ENCODE assay signal across 8 cellular contexts in the genomic region with DNA sequence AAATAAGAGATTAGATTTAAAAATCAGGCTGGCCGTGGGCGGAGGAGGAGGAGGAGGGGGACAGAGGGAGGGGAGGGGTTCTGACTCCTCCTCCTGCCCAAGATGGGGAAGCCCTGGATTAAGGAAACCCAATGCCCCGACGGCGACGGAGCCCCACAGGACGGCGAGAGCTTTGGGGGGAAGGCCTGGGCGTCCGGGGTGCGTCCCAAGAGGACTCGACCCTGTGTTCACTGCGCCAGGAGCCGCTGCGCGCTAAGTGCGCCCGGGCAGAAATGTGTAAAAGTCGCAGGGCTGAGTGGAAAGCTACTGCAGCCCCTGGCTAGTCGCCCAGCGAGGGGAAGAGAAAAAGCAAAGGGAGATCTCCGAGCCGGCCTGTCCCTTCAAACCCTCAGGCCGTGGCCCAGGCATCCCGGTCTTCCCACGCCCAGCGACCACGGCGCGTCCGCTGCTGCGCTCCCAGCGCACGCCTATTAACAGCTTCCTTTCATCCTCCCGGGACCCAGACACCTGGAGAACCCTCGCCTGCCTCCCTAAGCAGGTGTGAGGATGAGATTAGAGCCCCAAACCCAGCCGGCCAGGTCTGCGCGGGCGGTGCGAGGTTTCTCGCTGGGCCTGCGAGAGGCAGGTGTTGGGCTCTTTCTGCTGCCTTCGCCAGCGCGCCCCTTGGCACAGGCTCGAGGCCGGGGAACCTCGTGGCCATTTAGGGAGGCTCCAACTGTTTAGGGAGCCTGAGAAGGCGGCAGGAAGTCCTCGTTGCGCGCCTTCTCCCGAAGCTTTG. TPM values are rescaled to one million over a fixed set of nuclear protein-coding genes. Genes with fewer than 3 reads are reported as not detected.
DNase-seq lines count a peak whose midpoint lies in the region; ATAC-seq lines count a peak whose summit lies in the region.

No MANE protein-coding gene starts in this region.

- H3K4me3 Mint-ChIP-seq in central memory CD8-positive, alpha-beta T cell, result peak overlapping the region; percentile 97
- peak overlapping the region; percentile 85 to 91 (median 88) for H3K4me3 Mint-ChIP-seq in immature natural killer cell

- H3K9me3 Mint-ChIP-seq in central memory CD8-positive, alpha-beta T cell, result no peaks in the 10 kb centered on the region
- no peaks in the 10 kb centered on the region for H3K9me3 Mint-ChIP-seq in immature natural killer cell

- peak overlapping the region; percentile 91 for H3K27ac ChIP-seq in skeletal muscle tissue (ENCODE audit: low read depth, low read length)

- peak; percentile 15 for DNase-seq in EH (ENCODE audit: low read depth)
- DNase-seq in RPMI8226, result peak; percentile 9
- DNase-seq in central memory CD8-positive, alpha-beta T cell (ENCODE audit: low spot score in 2 of 2), result no peak
- peak in 1 of 3 donors; percentile 10 for DNase-seq in immature natural killer cell
- DNase-seq in globus pallidus (ENCODE audit: low spot score), result no peak

- peak overlapping the region; percentile 72 to 80 (median 80) for H3K9ac ChIP-seq in skeletal muscle tissue (ENCODE audit: low read depth in 1 of 3, low read length in 3 of 3)

- H3K4me3 ChIP-seq in skeletal muscle tissue (ENCODE audit: low read length in 3 of 3), result peak overlapping the region; percentile 56 to 73 (median 69)

- peaks cover 0 to 4% (median 0%) of the 10 kb centered on the region in 3 donors for H3K4me1 ChIP-seq in skeletal muscle tissue (ENCODE audit: control insufficient read depth in 3 of 3, insufficient read depth in 3 of 3, low read length in 3 of 3)

- ATAC-seq in central memory CD8-positive, alpha-beta T cell (replicated peaks; ENCODE audit: extremely low read depth, poor library complexity, severe bottlenecking), result no peak
- ATAC-seq in GM21526 (IDR thresholded peaks at IDR 0.05; ENCODE audit: low FRiP score, unreplicated experiment), result no peak
- ATAC-seq in HG03108 (IDR thresholded peaks at IDR 0.05; ENCODE audit: unreplicated experiment), result no peak

- no peaks in the 10 kb centered on the region for H3K27me3 ChIP-seq in skeletal muscle tissue (ENCODE audit: control insufficient read depth in 3 of 3, insufficient read depth in 3 of 3, low read length in 3 of 3)

- no peaks in the 10 kb centered on the region for H3K9me3 ChIP-seq in skeletal muscle tissue (ENCODE audit: control insufficient read depth in 3 of 3, low read length in 3 of 3)

- H3K36me3 ChIP-seq in skeletal muscle tissue (ENCODE audit: control insufficient read depth in 3 of 3, insufficient read depth in 3 of 3, low read length in 3 of 3), result no peaks in the 10 kb centered on the region

- H3K27me3 Mint-ChIP-seq in central memory CD8-positive, alpha-beta T cell, result no peaks in the 10 kb centered on the region
- H3K27me3 Mint-ChIP-seq in immature natural killer cell (ENCODE audit: low read depth in 3 of 3), result peaks cover 6 to 23% (median 12%) of the 10 kb centered on the region in 3 donors

- peaks cover 13% of the 10 kb centered on the region for H3K4me1 Mint-ChIP-seq in central memory CD8-positive, alpha-beta T cell
- H3K4me1 Mint-ChIP-seq in immature natural killer cell, result peaks cover 20 to 23% of the 10 kb centered on the region in 2 donors

- peaks cover 7% of the 10 kb centered on the region for H3K36me3 Mint-ChIP-seq in central memory CD8-positive, alpha-beta T cell (ENCODE audit: insufficient read depth)
- no peaks in the 10 kb centered on the region for H3K36me3 Mint-ChIP-seq in immature natural killer cell

- H3K27ac Mint-ChIP-seq in central memory CD8-positive, alpha-beta T cell (ENCODE audit: low read depth), result peak overlapping the region; percentile 97
- H3K27ac Mint-ChIP-seq in immature natural killer cell, result peak overlapping the region in 3 of 6 donors; percentile 36 to 94 (median 81)

RNA-seq across cellular contexts. Expression of a gene that starts 1.4 kb away (rescaled TPM):
- 10 to 100 TPM; 16.9 to 38.7 (median 28.4) TPM for polyA plus RNA-seq in immature natural killer cell
- total RNA-seq in skeletal muscle tissue, result 51.1 TPM

Comparison
In these comparisons a context has a peak if more than half of its experiments do, and no peak if none do; other contexts are left out.
1. DNase-seq: peak in EH (single experiment) and RPMI8226 (single experiment); none in central memory CD8-positive, alpha-beta T cell (0 of 2) and globus pallidus (single experiment).